In the genomic region with DNA sequence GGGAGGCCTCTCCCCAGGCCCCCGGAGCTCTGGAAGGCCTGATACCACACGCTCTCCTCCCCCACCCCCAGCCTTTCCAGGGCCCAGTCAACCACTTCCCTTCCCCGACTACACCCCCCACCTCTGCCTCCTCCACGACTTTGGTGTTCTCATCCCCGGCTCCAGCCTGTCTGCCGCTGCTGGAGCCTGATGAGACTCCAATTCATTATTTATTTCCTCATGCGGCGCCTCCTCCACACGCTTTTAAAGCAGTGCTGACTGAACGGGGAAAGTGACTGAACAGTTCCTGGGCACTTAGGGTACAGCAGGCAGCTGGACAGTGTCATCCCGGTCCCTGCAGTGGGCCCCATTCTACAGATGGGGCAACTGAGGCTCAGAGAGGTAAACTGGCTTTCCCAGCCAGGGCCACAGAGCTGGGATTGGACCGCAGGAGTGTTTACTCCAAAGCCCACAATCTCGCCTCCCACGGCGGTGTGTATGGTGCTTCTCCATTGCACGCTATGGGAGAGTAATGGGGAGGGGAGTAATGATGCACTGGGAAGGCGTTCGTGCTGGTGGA, we compare ENCODE assay signal across 10 cellular contexts. TPM values are rescaled to one million over a fixed set of nuclear protein-coding genes. Genes with fewer than 3 reads are reported as not detected.
A peak's percentile ranks its signal among the peaks of the same experiment; 100 is the strongest.
DNase-seq lines count a peak whose midpoint lies in the region; ATAC-seq and TF ChIP-seq lines count a peak whose summit lies in the region.
"Had no signal": no experiment of that assay in that cellular context is flagged by ENCODE, and none has a peak within 500 bp of the region (broad histone marks: within the 10 kb centered on the region; RNA-seq: fewer than 3 reads in every experiment).

No MANE protein-coding gene starts in this region.

- peak in 1 of 2 donors; percentile 60 for ATAC-seq in left cardiac atrium
- ATAC-seq in HG03196 (IDR thresholded peaks at IDR 0.05; ENCODE audit: unreplicated experiment): no peak
- ATAC-seq: CD8-positive, alpha-beta T cell had no signal

- H3K4me3 ChIP-seq in right atrium auricular region (no peak overlapping the region), vagina (no peak overlapping the region)

- TF ChIP-seq CTCF in right atrium auricular region (IDR thresholded peaks at IDR 0.05): no peak
- TF ChIP-seq CTCF in vagina (IDR thresholded peaks at IDR 0.05): no peak

- H3K36me3 ChIP-seq in right atrium auricular region (peaks cover 15% of the 10 kb centered on the region), vagina (peaks cover 0 to 29% of the 10 kb centered on the region in 2 donors)

- peak overlapping the region in 1 of 2 donors; percentile 9 for H3K27ac ChIP-seq in right atrium auricular region
- H3K27ac ChIP-seq in vagina: peak overlapping the region; percentile 39

- H3K4me1 ChIP-seq in right atrium auricular region: peaks cover 0 to 5% of the 10 kb centered on the region in 2 donors
- no peaks in the 10 kb centered on the region for H3K4me1 ChIP-seq in vagina

- H3K27me3 ChIP-seq in right atrium auricular region: no peaks in the 10 kb centered on the region
- H3K27me3 ChIP-seq in vagina: no peaks in the 10 kb centered on the region

- DNase-seq in left cardiac atrium (peak; percentile 70), right atrium auricular region (ENCODE audit: low spot score) (no peak), UCSD-AML1 (lab: John Stamatoyannopoulos, UW; ENCODE audit: unreplicated experiment) (peak; percentile 84), iPS-NIHi7 (ENCODE audit: extremely low spot score) (peak; percentile 89), vagina (ENCODE audit: extremely low spot score in 2 of 2) (no peak), SK-N-DZ (ENCODE audit: low spot score) (no peak), DMS53 (lab: John Stamatoyannopoulos, UW) (no peak)
- DNase-seq: activated naive CD4-positive, alpha-beta T cell treated with Interleukin-2 at 50 U/mL for 16 hours; CD8-positive, alpha-beta T cell had no signal

- H3K9me3 ChIP-seq in right atrium auricular region: no peaks in the 10 kb centered on the region
- H3K9me3 ChIP-seq in vagina: no peaks in the 10 kb centered on the region

- intact Hi-C loops in left cardiac atrium (cut with DNase I) (loop anchor here in 1 of 2 donors (10.0 kb wide), 1 partner anchor 469 kb away; no protein-coding TSS in a partner anchor), vagina (cut with DNase I) (no loop called here)

- no peak for TF ChIP-seq POLR2A in vagina (IDR thresholded peaks at IDR 0.05)

RNA-seq across cellular contexts. Expression of a gene that starts 15.9 kb away (rescaled TPM):
- 10 to 100 TPM; 22.4 to 22.6 TPM for total RNA-seq in left cardiac atrium
- total RNA-seq in right atrium auricular region: 10 to 100 TPM; 21.1 to 30.1 TPM
- 17.7 TPM for total RNA-seq in vagina
- polyA plus RNA-seq in SK-N-DZ (2014; cell fraction: cytosol; rRNA removed): 85.7 and 94.4 TPM in 2 replicates
- 57.8 and 73.1 TPM in 2 replicates for polyA plus RNA-seq in SK-N-DZ (2014; cell fraction: nucleus; rRNA removed)

RNA-seq across cellular contexts. Expression of a gene that starts 40.2 kb away (rescaled TPM):
- total RNA-seq in left cardiac atrium: 100 to 1,000 TPM; 204 to 208 TPM
- total RNA-seq in right atrium auricular region: 100 to 1,000 TPM; 156 to 193 TPM
- total RNA-seq in vagina: 121 TPM
- 110 and 112 TPM in 2 replicates for polyA plus RNA-seq in SK-N-DZ (2014; cell fraction: cytosol; rRNA removed)
- 64.3 and 66.7 TPM in 2 replicates for polyA plus RNA-seq in SK-N-DZ (2014; cell fraction: nucleus; rRNA removed)

Comparison
In these comparisons a context has a peak if more than half of its experiments do, and no peak if none do; other contexts are left out.
1. DNase-seq: peak in left cardiac atrium (single experiment), UCSD-AML1 (single experiment) and iPS-NIHi7 (single experiment); none in right atrium auricular region (single experiment), vagina (0 of 2), SK-N-DZ (single experiment) and DMS53 (single experiment).